In genomic region chr19:48553676-48554384, GRCh38 we compare ENCODE assay signal across 1 cellular context.
TF ChIP-seq lines count a peak whose summit lies in the region.

No MANE protein-coding gene starts in this region.

TF ChIP-seq in HEK293, 187 proteins besides CTCF, POLR2A, EP300 and RAD21 (continued from another document):
- TF ChIP-seq PRDM10 (tag by site-specific recombination; IDR thresholded peaks at IDR 0.05) (no peak), ZSCAN16 (tag by site-specific recombination; IDR thresholded peaks at IDR 0.05) (no peak), TCF7L2 (IDR thresholded peaks at IDR 0.05; ENCODE audit: borderline replicate concordance, low read depth, low read length) (no peak), ZNF423 (tag by site-specific recombination; IDR thresholded peaks at IDR 0.05) (no peak), ZNF560 (tag by site-specific recombination; IDR thresholded peaks at IDR 0.05; ENCODE audit: borderline replicate concordance) (no peak), ZNF140 (tag by site-specific recombination; IDR thresholded peaks at IDR 0.05) (no peak), ZBTB10 (tag by site-specific recombination; IDR thresholded peaks at IDR 0.05) (no peak; the same call in 1 of the 2 replicates), ZFP69B (tag by site-specific recombination; IDR thresholded peaks at IDR 0.05) (0 out of 2 replicates have a peak, but pooled peaks have one; percentile 12), TRIM28 (IDR thresholded peaks at IDR 0.05; ENCODE audit: borderline replicate concordance, low read length) (no peak), ZNF398 (tag by site-specific recombination; IDR thresholded peaks at IDR 0.05) (peak; percentile 90), ZIC2 (tag by site-specific recombination; IDR thresholded peaks at IDR 0.05) (peak; percentile 50), ZNF112 (tag by site-specific recombination; IDR thresholded peaks at IDR 0.05) (no peak), EGR2 (tag by site-specific recombination; IDR thresholded peaks at IDR 0.05; ENCODE audit: low read depth) (peak; percentile 35; the same call in 1 of the 2 replicates), ZNF580 (tag by site-specific recombination; IDR thresholded peaks at IDR 0.05) (no peak)
- TF ChIP-seq, protein P1, sequence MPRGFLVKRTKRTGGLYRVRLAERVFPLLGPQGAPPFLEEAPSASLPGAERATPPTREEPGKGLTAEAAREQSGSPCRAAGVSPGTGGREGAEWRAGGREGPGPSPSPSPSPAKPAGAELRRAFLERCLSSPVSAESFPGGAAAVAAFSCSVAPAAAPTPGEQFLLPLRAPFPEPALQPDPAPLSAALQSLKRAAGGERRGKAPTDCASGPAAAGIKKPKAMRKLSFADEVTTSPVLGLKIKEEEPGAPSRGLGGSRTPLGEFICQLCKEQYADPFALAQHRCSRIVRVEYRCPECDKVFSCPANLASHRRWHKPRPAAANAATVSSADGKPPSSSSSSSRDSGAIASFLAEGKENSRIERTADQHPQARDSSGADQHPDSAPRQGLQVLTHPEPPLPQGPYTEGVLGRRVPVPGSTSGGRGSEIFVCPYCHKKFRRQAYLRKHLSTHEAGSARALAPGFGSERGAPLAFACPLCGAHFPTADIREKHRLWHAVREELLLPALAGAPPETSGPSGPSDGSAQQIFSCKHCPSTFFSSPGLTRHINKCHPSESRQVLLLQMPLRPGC (tag by site-specific recombination; IDR thresholded peaks at IDR 0.05) = no peak
- TF ChIP-seq, protein P2, sequence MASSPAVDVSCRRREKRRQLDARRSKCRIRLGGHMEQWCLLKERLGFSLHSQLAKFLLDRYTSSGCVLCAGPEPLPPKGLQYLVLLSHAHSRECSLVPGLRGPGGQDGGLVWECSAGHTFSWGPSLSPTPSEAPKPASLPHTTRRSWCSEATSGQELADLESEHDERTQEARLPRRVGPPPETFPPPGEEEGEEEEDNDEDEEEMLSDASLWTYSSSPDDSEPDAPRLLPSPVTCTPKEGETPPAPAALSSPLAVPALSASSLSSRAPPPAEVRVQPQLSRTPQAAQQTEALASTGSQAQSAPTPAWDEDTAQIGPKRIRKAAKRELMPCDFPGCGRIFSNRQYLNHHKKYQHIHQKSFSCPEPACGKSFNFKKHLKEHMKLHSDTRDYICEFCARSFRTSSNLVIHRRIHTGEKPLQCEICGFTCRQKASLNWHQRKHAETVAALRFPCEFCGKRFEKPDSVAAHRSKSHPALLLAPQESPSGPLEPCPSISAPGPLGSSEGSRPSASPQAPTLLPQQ (tag by site-specific recombination; IDR thresholded peaks at IDR 0.05) = peak; percentile 54; the same call in 1 of the 2 replicates
